Comparison of ENCODE assay signal across 24 cellular contexts in the genomic region with DNA sequence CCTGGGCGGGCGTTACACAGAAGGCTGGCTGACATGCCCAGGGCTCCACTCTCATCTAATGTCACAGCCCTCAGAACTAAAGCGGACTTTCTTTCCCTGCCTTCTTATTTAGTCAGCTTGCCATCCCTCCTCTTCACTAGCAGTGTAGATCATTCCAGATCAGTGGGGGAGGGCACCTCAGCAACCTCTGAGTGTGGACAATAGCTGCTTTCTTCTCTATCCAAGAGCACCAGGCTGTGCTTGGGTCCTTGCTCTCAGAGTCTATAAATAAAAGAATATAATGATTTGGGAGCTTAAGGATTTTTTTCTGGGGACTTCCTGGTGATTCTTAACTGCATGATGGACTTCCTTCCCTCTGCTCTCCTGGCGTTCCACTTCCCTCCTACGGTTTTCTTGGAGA. TPM values are rescaled to one million over a fixed set of nuclear protein-coding genes. Genes with fewer than 3 reads are reported as not detected.
DNase-seq lines count a peak whose midpoint lies in the region; ATAC-seq and TF ChIP-seq lines count a peak whose summit lies in the region.
"Had no signal": no experiment of that assay in that cellular context is flagged by ENCODE, and none has a peak within 500 bp of the region (broad histone marks: within the 10 kb centered on the region; RNA-seq: fewer than 3 reads in every experiment).

No MANE protein-coding gene starts in this region.

- no peak overlapping the region for H3K4me3 Mint-ChIP-seq in activated naive CD8-positive, alpha-beta T cell
- no peak overlapping the region for H3K4me3 Mint-ChIP-seq in activated naive CD8-positive, alpha-beta T cell treated with anti-CD3 and anti-CD28 coated beads for 36 hours
- H3K4me3 Mint-ChIP-seq in central memory CD8-positive, alpha-beta T cell: no peak overlapping the region
- peak overlapping the region in 1 of 8 donors; percentile 70 for H3K4me3 Mint-ChIP-seq in naive B cell
- H3K4me3 Mint-ChIP-seq: T-helper 1 cell treated with Interleukin-12 subunit alpha and Interleukin-12 subunit beta and Interleukin-4 antibody, amounts not matched to agents 30 μg/mL and 1 μg/mL, for 36 hours had no signal

- no peak for TF ChIP-seq CTCF in testis (IDR thresholded peaks at IDR 0.05)

- H3K9me3 ChIP-seq in testis: no peaks in the 10 kb centered on the region
- H3K9me3 ChIP-seq: ascending aorta, BLaER1, lower lobe of right lung, uterus had no signal

- no peak overlapping the region for H3K4me3 ChIP-seq in testis
- H3K4me3 ChIP-seq: ascending aorta, BLaER1, lower lobe of right lung, uterus had no signal

- H3K4me1 Mint-ChIP-seq in activated naive CD8-positive, alpha-beta T cell (ENCODE audit: low read depth): peaks cover 13% of the 10 kb centered on the region
- H3K4me1 Mint-ChIP-seq in activated naive CD8-positive, alpha-beta T cell treated with anti-CD3 and anti-CD28 coated beads for 36 hours: peaks cover 12% of the 10 kb centered on the region
- peaks cover 16% of the 10 kb centered on the region for H3K4me1 Mint-ChIP-seq in central memory CD8-positive, alpha-beta T cell
- peaks cover 8 to 18% (median 16%) of the 10 kb centered on the region in 3 donors for H3K4me1 Mint-ChIP-seq in naive B cell

- H3K27me3 Mint-ChIP-seq in activated naive CD8-positive, alpha-beta T cell: no peaks in the 10 kb centered on the region
- no peaks in the 10 kb centered on the region for H3K27me3 Mint-ChIP-seq in activated naive CD8-positive, alpha-beta T cell treated with anti-CD3 and anti-CD28 coated beads for 36 hours
- H3K27me3 Mint-ChIP-seq in central memory CD8-positive, alpha-beta T cell: no peaks in the 10 kb centered on the region
- H3K27me3 Mint-ChIP-seq in naive B cell: no peaks in the 10 kb centered on the region

- no peak for ATAC-seq in central memory CD8-positive, alpha-beta T cell (replicated peaks; ENCODE audit: extremely low read depth, poor library complexity, severe bottlenecking)
- ATAC-seq in naive B cell (ENCODE audit: low read depth in 2 of 2): no peak
- ATAC-seq: foreskin keratinocyte, lower lobe of right lung, Panc1, right cardiac atrium had no signal

- 48 to 64% methylated on average over 3 to 5 of the region's 5 CpGs for WGBS in testis, 2 donors

- TF ChIP-seq POLR2A in testis (IDR thresholded peaks at IDR 0.05): no peak

- H3K36me3 ChIP-seq in testis (ENCODE audit: low read depth, missing control alignments): no peaks in the 10 kb centered on the region
- H3K36me3 ChIP-seq: uterus had no signal

- no peaks in the 10 kb centered on the region for H3K36me3 Mint-ChIP-seq in activated naive CD8-positive, alpha-beta T cell
- peaks cover 3% of the 10 kb centered on the region for H3K36me3 Mint-ChIP-seq in activated naive CD8-positive, alpha-beta T cell treated with anti-CD3 and anti-CD28 coated beads for 36 hours
- H3K36me3 Mint-ChIP-seq in central memory CD8-positive, alpha-beta T cell (ENCODE audit: insufficient read depth): peaks cover 42% of the 10 kb centered on the region
- peaks cover 19 to 36% of the 10 kb centered on the region in 2 donors for H3K36me3 Mint-ChIP-seq in naive B cell

- H3K27ac Mint-ChIP-seq in activated naive CD8-positive, alpha-beta T cell: peak overlapping the region; percentile 31
- H3K27ac Mint-ChIP-seq in activated naive CD8-positive, alpha-beta T cell treated with anti-CD3 and anti-CD28 coated beads for 36 hours: no peak overlapping the region
- H3K27ac Mint-ChIP-seq in central memory CD8-positive, alpha-beta T cell (ENCODE audit: low read depth): peak overlapping the region; percentile 8
- peak overlapping the region in 5 of 6 donors; percentile 3 to 84 (median 63) for H3K27ac Mint-ChIP-seq in naive B cell

- H3K27ac ChIP-seq in testis: peak overlapping the region; percentile 41 to 71
- H3K27ac ChIP-seq: ascending aorta, BLaER1, foreskin keratinocyte, lower lobe of right lung, uterus had no signal

- DNase-seq in activated naive CD8-positive, alpha-beta T cell treated with anti-CD3 and anti-CD28 coated beads for 36 hours: no peak
- DNase-seq in central memory CD8-positive, alpha-beta T cell (ENCODE audit: low spot score in 2 of 2): no peak
- DNase-seq in naive B cell (no peak), testis (peak; percentile 79), DMS53 treated with DMSO at 0.1 percent for 48 hours (lab: John Stamatoyannopoulos, UW; ENCODE audit: unreplicated experiment) (no peak), activated gamma-delta T cell (lab: John Stamatoyannopoulos, UW) (no peak)
- DNase-seq in stimulated activated CD4-positive, alpha-beta T cell treated with anti-CD3 and anti-CD28 coated beads, Interleukin-2, amount 100 ng/mL, for 24 hours: no peak
- DNase-seq: activated CD4-positive, alpha-beta T cell treated with anti-CD3 and anti-CD28 coated beads for 48 hours; activated gamma-delta T cell treated with Interleukin-2 at 50 U/mL for 16 hours; central memory CD4-positive, alpha-beta T cell; effector CD4-positive, alpha-beta T cell; foreskin keratinocyte; islet precursor cell; lower lobe of right lung; NCI-H1105 treated with DMSO at 0.1 percent for 48 hours; NCI-H2081; NCI-H446 treated with DMSO at 0.1 percent for 48 hours; uterus had no signal

- no peaks in the 10 kb centered on the region for H3K9me3 Mint-ChIP-seq in activated naive CD8-positive, alpha-beta T cell (ENCODE audit: low read depth)
- H3K9me3 Mint-ChIP-seq in activated naive CD8-positive, alpha-beta T cell treated with anti-CD3 and anti-CD28 coated beads for 36 hours: no peaks in the 10 kb centered on the region
- no peaks in the 10 kb centered on the region for H3K9me3 Mint-ChIP-seq in central memory CD8-positive, alpha-beta T cell
- no peaks in the 10 kb centered on the region for H3K9me3 Mint-ChIP-seq in naive B cell
- H3K9me3 Mint-ChIP-seq: T-helper 1 cell treated with Interleukin-12 subunit alpha and Interleukin-12 subunit beta and Interleukin-4 antibody, amounts not matched to agents 30 μg/mL and 1 μg/mL, for 36 hours had no signal

- H3K27me3 ChIP-seq in testis: no peaks in the 10 kb centered on the region
- H3K27me3 ChIP-seq: ascending aorta, BLaER1, foreskin keratinocyte, uterus had no signal

- H3K4me1 ChIP-seq in testis: peaks cover 20% of the 10 kb centered on the region
- H3K4me1 ChIP-seq: foreskin keratinocyte had no signal

- intact Hi-C loops in testis (cut with DNase I; ENCODE audit: low total_unique reads): no loop called here

RNA-seq across cellular contexts. Expression of a gene that starts 3.0 kb away (rescaled TPM):
- 10 to 100 TPM; 42.1 to 43.0 TPM for total RNA-seq in activated naive CD8-positive, alpha-beta T cell treated with anti-CD3 and anti-CD28 coated beads for 36 hours
- 10 to 100 TPM; 11.7 to 26.8 (median 16.4) TPM for polyA plus RNA-seq in naive B cell (ENCODE audit: low read depth in 6 of 6)
- total RNA-seq in testis: 10 to 100 TPM; 17.0 to 17.3 TPM
- polyA plus RNA-seq in testis (ENCODE audit: insufficient read depth, low read depth, low replicate concordance): 14.0 TPM

RNA-seq across cellular contexts. Expression of a gene that starts 14.1 kb away (rescaled TPM):
- total RNA-seq in activated naive CD8-positive, alpha-beta T cell treated with anti-CD3 and anti-CD28 coated beads for 36 hours: 10 to 100 TPM; 19.2 to 20.2 TPM
- polyA plus RNA-seq in naive B cell (ENCODE audit: low read depth in 6 of 6) (10 to 100 TPM; 36.7 to 50.0 (median 46.2) TPM), testis (ENCODE audit: insufficient read depth, low read depth, low replicate concordance) (60.5 TPM)
- 10 to 100 TPM; 50.7 to 56.7 TPM for total RNA-seq in testis

RNA-seq across cellular contexts. Expression of a gene that starts 20.0 kb away (rescaled TPM):
- total RNA-seq in activated naive CD8-positive, alpha-beta T cell treated with anti-CD3 and anti-CD28 coated beads for 36 hours: 10 to 100 TPM; 58.3 to 63.6 TPM
- polyA plus RNA-seq in naive B cell (ENCODE audit: low read depth in 6 of 6) (10 to 100 TPM; 29.7 to 61.6 (median 34.5) TPM), testis (ENCODE audit: insufficient read depth, low read depth, low replicate concordance) (24.6 TPM)
- 10 to 100 TPM; 29.4 to 35.5 TPM for total RNA-seq in testis

RNA-seq across cellular contexts. Expression of a gene that starts 24.7 kb away (rescaled TPM):
- total RNA-seq in activated naive CD8-positive, alpha-beta T cell treated with anti-CD3 and anti-CD28 coated beads for 36 hours: 100 to 1,000 TPM; 121 to 125 TPM
- polyA plus RNA-seq in naive B cell (ENCODE audit: low read depth in 6 of 6): 10 to 100 TPM in 5 of 6 donors, 1 to 10 TPM in 1; 7.1 to 13.4 (median 12.5) TPM
- 100 to 1,000 TPM; 126 to 127 TPM for total RNA-seq in testis
- polyA plus RNA-seq in testis (ENCODE audit: insufficient read depth, low read depth, low replicate concordance): 209 TPM

RNA-seq across cellular contexts. Expression of a gene that starts 25.5 kb away (rescaled TPM):
- total RNA-seq in activated naive CD8-positive, alpha-beta T cell treated with anti-CD3 and anti-CD28 coated beads for 36 hours: 10 to 100 TPM; 19.3 to 20.0 TPM
- polyA plus RNA-seq in naive B cell (ENCODE audit: low read depth in 6 of 6) (1 to 10 TPM in 5 of 6 donors, under 1 TPM in 1; 0.55 to 3.8 (median 2.0) TPM), testis (ENCODE audit: insufficient read depth, low read depth, low replicate concordance) (7.8 TPM)
- 10 to 100 TPM; 11.7 to 12.3 TPM for total RNA-seq in testis
